Comparison of ENCODE assay signal across 8 cellular contexts in the genomic region with DNA sequence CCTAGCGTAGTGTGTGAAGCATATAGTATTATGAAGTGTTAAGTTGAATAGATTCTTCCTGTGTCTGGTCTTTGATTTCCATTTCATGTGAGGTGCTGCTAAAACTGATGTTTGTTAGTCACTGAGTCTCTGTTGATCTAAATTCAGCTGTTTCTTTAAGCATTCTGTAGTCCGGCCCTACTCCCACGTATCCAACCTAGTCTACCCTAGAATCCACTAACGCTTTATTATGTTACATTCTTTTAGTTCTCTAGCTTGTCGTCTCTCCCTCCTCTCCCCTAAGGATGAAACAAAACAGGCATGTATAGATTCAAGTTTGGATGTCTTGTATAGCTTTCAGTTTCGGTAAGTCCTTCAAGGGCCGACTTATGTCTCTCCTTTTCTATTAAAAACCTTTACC. TPM values are rescaled to one million over a fixed set of nuclear protein-coding genes. Genes with fewer than 3 reads are reported as not detected.
DNase-seq lines count a peak whose midpoint lies in the region; ATAC-seq and TF ChIP-seq lines count a peak whose summit lies in the region.
"Had no signal": no experiment of that assay in that cellular context is flagged by ENCODE, and none has a peak within 500 bp of the region (broad histone marks: within the 10 kb centered on the region; RNA-seq: fewer than 3 reads in every experiment).

No MANE protein-coding gene starts in this region.

- H3K27me3 Mint-ChIP-seq in T-helper 17 cell, result no peaks in the 10 kb centered on the region

- CTCF ChIA-PET in HEK293 (lab: Yijun Ruan, JAX), result interaction anchor here (1.0 to 2.2 kb wide), 5 partner anchors 36 to 171 kb away, joined by 3 to 10 read pairs (median 5); no protein-coding TSS in a partner anchor

- peak overlapping the region; percentile 97 for H3K27ac Mint-ChIP-seq in T-helper 17 cell
- H3K27ac Mint-ChIP-seq in stimulated activated effector memory CD8-positive, alpha-beta T cell treated with anti-CD3 and anti-CD28 coated beads, Interleukin-12 subunit alpha, Interleukin-12 subunit beta, amount 100 ng/mL, for 72 hours, result peak overlapping the region; percentile 80

- H3K36me3 ChIP-seq in HEK293 (ENCODE audit: control insufficient read depth in 2 of 2, insufficient read depth in 1 of 2, low read length in 2 of 2), result peaks cover 14 to 78% of the 10 kb centered on the region in 2 experiments

- H3K36me3 Mint-ChIP-seq in T-helper 17 cell (ENCODE audit: low read depth), result peaks cover 5% of the 10 kb centered on the region
- H3K36me3 Mint-ChIP-seq in stimulated activated effector memory CD8-positive, alpha-beta T cell treated with anti-CD3 and anti-CD28 coated beads, Interleukin-12 subunit alpha, Interleukin-12 subunit beta, amount 100 ng/mL, for 72 hours, result peaks cover 92% of the 10 kb centered on the region

- H3K9me3 ChIP-seq in HEK293 (ENCODE audit: control insufficient read depth, insufficient read depth, low read depth, low read length) (no peaks in the 10 kb centered on the region), T-helper 17 cell (ENCODE audit: control insufficient read depth, low read length, poor library complexity, severe bottlenecking) (no peaks in the 10 kb centered on the region)

- DNase-seq in T-helper 17 cell (no peak), fibroblast of villous mesenchyme (ENCODE audit: low read depth) (peak; percentile 89), inferior parietal cortex (ENCODE audit: extremely low spot score) (no peak), KBM-7 (no peak), NCI-H1048 (lab: John Stamatoyannopoulos, UW) (no peak)
- no peak for DNase-seq in stimulated activated effector memory CD8-positive, alpha-beta T cell treated with anti-CD3 and anti-CD28 coated beads, Interleukin-12 subunit alpha, Interleukin-12 subunit beta, amount 100 ng/mL, for 72 hours (ENCODE audit: low spot score in 2 of 2)
- DNase-seq: substantia nigra had no signal

- no peak overlapping the region for H3K27ac ChIP-seq in HEK293 (ENCODE audit: extremely low read depth, low read depth, low read length)

- peak overlapping the region; percentile 100 for H3K4me3 ChIP-seq in HEK293 (ENCODE audit: low read depth, low read length)
- peak overlapping the region; percentile 80 for H3K4me3 ChIP-seq in fibroblast of villous mesenchyme (ENCODE audit: low read depth, low read length)

- ATAC-seq in T-helper 17 cell, result no peak
- no peak for ATAC-seq in stimulated activated effector memory CD8-positive, alpha-beta T cell treated with anti-CD3 and anti-CD28 coated beads, Interleukin-12 subunit alpha, Interleukin-12 subunit beta, amount 100 ng/mL, for 72 hours

- no peaks in the 10 kb centered on the region for H3K9me3 Mint-ChIP-seq in stimulated activated effector memory CD8-positive, alpha-beta T cell treated with anti-CD3 and anti-CD28 coated beads, Interleukin-12 subunit alpha, Interleukin-12 subunit beta, amount 100 ng/mL, for 72 hours

- H3K4me1 Mint-ChIP-seq in T-helper 17 cell, result peaks cover 31% of the 10 kb centered on the region
- peaks cover 29% of the 10 kb centered on the region for H3K4me1 Mint-ChIP-seq in stimulated activated effector memory CD8-positive, alpha-beta T cell treated with anti-CD3 and anti-CD28 coated beads, Interleukin-12 subunit alpha, Interleukin-12 subunit beta, amount 100 ng/mL, for 72 hours

- in situ Hi-C loops in KBM-7 (cut with MboI; ENCODE audit: low pct_unique_long_range_greater_than_20kb, low sequenced_read_pairs), result no loop called here

- POLR2A ChIA-PET in HEK293 (lab: Yijun Ruan, JAX), result interaction anchor here (0.7 to 3.5 kb wide), 4 partner anchors 11 to 117 kb away, joined by 4 to 21 read pairs (median 11); partner anchors contain the start of gene ZNF143

- no peaks in the 10 kb centered on the region for H3K4me1 ChIP-seq in HEK293 (ENCODE audit: control insufficient read depth, insufficient read depth, low read length)

- H3K4me3 Mint-ChIP-seq in T-helper 17 cell, result peak overlapping the region; percentile 93
- peak overlapping the region; percentile 89 for H3K4me3 Mint-ChIP-seq in stimulated activated effector memory CD8-positive, alpha-beta T cell treated with anti-CD3 and anti-CD28 coated beads, Interleukin-12 subunit alpha, Interleukin-12 subunit beta, amount 100 ng/mL, for 72 hours

- TF ChIP-seq CTCF in HEK293 (tag by site-specific recombination; IDR thresholded peaks at IDR 0.05) (no peak), fibroblast of villous mesenchyme (IDR thresholded peaks at IDR 0.05; ENCODE audit: insufficient read depth, low read depth, low read length) (no peak)

TF ChIP-seq in HEK293, 187 proteins besides CTCF, POLR2A, EP300 and RAD21 (continues in another document):
- no peak for TF ChIP-seq ZNF133 (tag by site-specific recombination; IDR thresholded peaks at IDR 0.05)
- no peak for TF ChIP-seq ZNF174 (tag by site-specific recombination; IDR thresholded peaks at IDR 0.05)
- no peak for TF ChIP-seq WT1 (tag by site-specific recombination; IDR thresholded peaks at IDR 0.05)
- TF ChIP-seq, protein P1, sequence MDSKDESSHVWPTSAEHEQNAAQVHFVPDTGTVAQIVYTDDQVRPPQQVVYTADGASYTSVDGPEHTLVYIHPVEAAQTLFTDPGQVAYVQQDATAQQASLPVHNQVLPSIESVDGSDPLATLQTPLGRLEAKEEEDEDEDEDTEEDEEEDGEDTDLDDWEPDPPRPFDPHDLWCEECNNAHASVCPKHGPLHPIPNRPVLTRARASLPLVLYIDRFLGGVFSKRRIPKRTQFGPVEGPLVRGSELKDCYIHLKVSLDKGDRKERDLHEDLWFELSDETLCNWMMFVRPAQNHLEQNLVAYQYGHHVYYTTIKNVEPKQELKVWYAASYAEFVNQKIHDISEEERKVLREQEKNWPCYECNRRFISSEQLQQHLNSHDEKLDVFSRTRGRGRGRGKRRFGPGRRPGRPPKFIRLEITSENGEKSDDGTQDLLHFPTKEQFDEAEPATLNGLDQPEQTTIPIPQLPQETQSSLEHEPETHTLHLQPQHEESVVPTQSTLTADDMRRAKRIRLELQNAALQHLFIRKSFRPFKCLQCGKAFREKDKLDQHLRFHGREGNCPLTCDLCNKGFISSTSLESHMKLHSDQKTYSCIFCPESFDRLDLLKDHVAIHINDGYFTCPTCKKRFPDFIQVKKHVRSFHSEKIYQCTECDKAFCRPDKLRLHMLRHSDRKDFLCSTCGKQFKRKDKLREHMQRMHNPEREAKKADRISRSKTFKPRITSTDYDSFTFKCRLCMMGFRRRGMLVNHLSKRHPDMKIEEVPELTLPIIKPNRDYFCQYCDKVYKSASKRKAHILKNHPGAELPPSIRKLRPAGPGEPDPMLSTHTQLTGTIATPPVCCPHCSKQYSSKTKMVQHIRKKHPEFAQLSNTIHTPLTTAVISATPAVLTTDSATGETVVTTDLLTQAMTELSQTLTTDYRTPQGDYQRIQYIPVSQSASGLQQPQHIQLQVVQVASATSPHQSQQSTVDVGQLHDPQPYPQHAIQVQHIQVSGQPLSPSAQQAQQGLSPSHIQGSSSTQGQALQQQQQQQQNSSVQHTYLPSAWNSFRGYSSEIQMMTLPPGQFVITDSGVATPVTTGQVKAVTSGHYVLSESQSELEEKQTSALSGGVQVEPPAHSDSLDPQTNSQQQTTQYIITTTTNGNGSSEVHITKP (tag by site-specific recombination; IDR thresholded peaks at IDR 0.05), result no peak
- TF ChIP-seq ZNF350 (tag by site-specific recombination; IDR thresholded peaks at IDR 0.05), result no peak
- TF ChIP-seq ZNF398 (tag by site-specific recombination; IDR thresholded peaks at IDR 0.05), result no peak
- no peak for TF ChIP-seq GFI1B (tag by site-specific recombination; IDR thresholded peaks at IDR 0.05)
- TF ChIP-seq, protein P2, sequence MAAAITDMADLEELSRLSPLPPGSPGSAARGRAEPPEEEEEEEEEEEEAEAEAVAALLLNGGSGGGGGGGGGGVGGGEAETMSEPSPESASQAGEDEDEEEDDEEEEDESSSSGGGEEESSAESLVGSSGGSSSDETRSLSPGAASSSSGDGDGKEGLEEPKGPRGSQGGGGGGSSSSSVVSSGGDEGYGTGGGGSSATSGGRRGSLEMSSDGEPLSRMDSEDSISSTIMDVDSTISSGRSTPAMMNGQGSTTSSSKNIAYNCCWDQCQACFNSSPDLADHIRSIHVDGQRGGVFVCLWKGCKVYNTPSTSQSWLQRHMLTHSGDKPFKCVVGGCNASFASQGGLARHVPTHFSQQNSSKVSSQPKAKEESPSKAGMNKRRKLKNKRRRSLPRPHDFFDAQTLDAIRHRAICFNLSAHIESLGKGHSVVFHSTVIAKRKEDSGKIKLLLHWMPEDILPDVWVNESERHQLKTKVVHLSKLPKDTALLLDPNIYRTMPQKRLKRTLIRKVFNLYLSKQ (tag by site-specific recombination; IDR thresholded peaks at IDR 0.05; ENCODE audit: borderline replicate concordance), result no peak
- no peak for TF ChIP-seq ZNF266 (tag by site-specific recombination; IDR thresholded peaks at IDR 0.05; ENCODE audit: low read depth)
- TF ChIP-seq, protein P3, sequence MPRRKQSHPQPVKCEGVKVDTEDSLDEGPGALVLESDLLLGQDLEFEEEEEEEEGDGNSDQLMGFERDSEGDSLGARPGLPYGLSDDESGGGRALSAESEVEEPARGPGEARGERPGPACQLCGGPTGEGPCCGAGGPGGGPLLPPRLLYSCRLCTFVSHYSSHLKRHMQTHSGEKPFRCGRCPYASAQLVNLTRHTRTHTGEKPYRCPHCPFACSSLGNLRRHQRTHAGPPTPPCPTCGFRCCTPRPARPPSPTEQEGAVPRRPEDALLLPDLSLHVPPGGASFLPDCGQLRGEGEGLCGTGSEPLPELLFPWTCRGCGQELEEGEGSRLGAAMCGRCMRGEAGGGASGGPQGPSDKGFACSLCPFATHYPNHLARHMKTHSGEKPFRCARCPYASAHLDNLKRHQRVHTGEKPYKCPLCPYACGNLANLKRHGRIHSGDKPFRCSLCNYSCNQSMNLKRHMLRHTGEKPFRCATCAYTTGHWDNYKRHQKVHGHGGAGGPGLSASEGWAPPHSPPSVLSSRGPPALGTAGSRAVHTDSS (tag by site-specific recombination; IDR thresholded peaks at IDR 0.05), result no peak
- TF ChIP-seq ZEB2 (tag by site-specific recombination; IDR thresholded peaks at IDR 0.05), result no peak
- no peak for TF ChIP-seq ZNF146 (tag by site-specific recombination; IDR thresholded peaks at IDR 0.05)

RNA-seq across cellular contexts. Expression of gene WEE1, which starts 4.1 kb away (rescaled TPM):
- total RNA-seq in T-helper 17 cell (10 to 100 TPM; 20.8 to 24.9 TPM), fibroblast of villous mesenchyme (51.2 and 88.9 TPM in 2 replicates)
